8 cellular contexts compared by ENCODE assay signal in genomic region chr14:51978566-51979398, GRCh38. TPM values are rescaled to one million over a fixed set of nuclear protein-coding genes. Genes with fewer than 3 reads are reported as not detected.
DNase-seq lines count a peak whose midpoint lies in the region; ATAC-seq and TF ChIP-seq lines count a peak whose summit lies in the region.

No MANE protein-coding gene starts in this region.

- no peak overlapping the region for H3K27ac ChIP-seq in A673 (ENCODE audit: low read depth, low read length, poor library complexity, severe bottlenecking)

- no peaks in the 10 kb centered on the region for H3K36me3 Mint-ChIP-seq in nephron (ENCODE audit: low read depth)

- TF ChIP-seq CTCF in A673 (conservative IDR thresholded peaks at IDR 0.05; ENCODE audit: low read depth, low read length) (peak; percentile 97), nephron (IDR thresholded peaks at IDR 0.05; ENCODE audit: unreplicated experiment in 3 of 3) (peak; percentile 93 to 94 (median 94))

- H3K9me3 Mint-ChIP-seq in nephron, result no peaks in the 10 kb centered on the region

- no peak overlapping the region for H3K4me3 ChIP-seq in A673 (ENCODE audit: low read depth, low read length, poor library complexity, severe bottlenecking)

- DNase-seq in A673 (ENCODE audit: low spot score), result peak; percentile 83
- peak; percentile 79 to 84 for DNase-seq in Kasumi-1 (lab: John Stamatoyannopoulos, UW)
- peak; percentile 64 for DNase-seq in OCI-M2 (lab: John Stamatoyannopoulos, UW; ENCODE audit: unreplicated experiment)
- DNase-seq in activated T-cell treated with anti-CD3 and anti-CD28 coated beads, Interleukin-2, amount 50 U/mL, for 1 hour, result peak; percentile 82
- DNase-seq in fibroblast of gingiva (ENCODE audit: low read depth), result peak; percentile 66
- DNase-seq in stimulated activated naive CD8-positive, alpha-beta T cell treated with anti-CD3 and anti-CD28 coated beads, Interleukin-15, Interleukin-2, amounts not matched to agents 100 U/mL and 50 U/mL, for 24 hours, result peak; percentile 86

- no peaks in the 10 kb centered on the region for H3K9me3 ChIP-seq in A673 (ENCODE audit: low read depth, low read length, poor library complexity, severe bottlenecking)

- peak; percentile 70 for ATAC-seq in GM18868 (IDR thresholded peaks at IDR 0.05; ENCODE audit: unreplicated experiment)
- ATAC-seq in stimulated activated naive CD8-positive, alpha-beta T cell treated with anti-CD3 and anti-CD28 coated beads, Interleukin-15, Interleukin-2, amounts not matched to agents 100 U/mL and 50 U/mL, for 24 hours, result peak; percentile 64

- BruUV-seq in A673 (replicated peaks; lab: Mats Ljungman, UMichigan), result no TSS peak

- no peaks in the 10 kb centered on the region for H3K27me3 ChIP-seq in A673 (replicated peaks; ENCODE audit: insufficient read depth, low read depth, low read length, poor library complexity)

- CTCF ChIA-PET in A673 (lab: Charles Lee), result interaction anchor here (0.6 to 1.5 kb wide), 6 partner anchors 9 to 198 kb away, joined by 3 to 4 read pairs (median 3); no protein-coding TSS in a partner anchor

- intact Hi-C loops in A673 (cut with micrococcal nuclease; ENCODE audit: unreplicated experiment), result loop anchor here (1.0 to 2.0 kb wide), 2 partner anchors 196 to 695 kb away; no protein-coding TSS in a partner anchor

- no peaks in the 10 kb centered on the region for H3K36me3 ChIP-seq in A673 (ENCODE audit: insufficient read depth, low read length, poor library complexity, severe bottlenecking)

- H3K4me1 ChIP-seq in A673 (ENCODE audit: insufficient read depth, low read length, poor library complexity, severe bottlenecking), result no peaks in the 10 kb centered on the region

- H3K4me3 Mint-ChIP-seq in nephron, result no peak overlapping the region

- peaks cover 32% of the 10 kb centered on the region for H3K27me3 Mint-ChIP-seq in nephron (ENCODE audit: low read depth)

- no peak overlapping the region for H3K27ac Mint-ChIP-seq in nephron

- H3K4me1 Mint-ChIP-seq in nephron, result no peaks in the 10 kb centered on the region

- POLR2A ChIA-PET in A673 (lab: Charles Lee; ENCODE audit: low non-redundant PET), result no interaction called here

RNA-seq across cellular contexts. Expression of gene RTRAF, which starts 10.6 kb away (rescaled TPM):
- total RNA-seq in A673 (2021), result 258 and 267 TPM in 2 replicates
